In the genomic region with DNA sequence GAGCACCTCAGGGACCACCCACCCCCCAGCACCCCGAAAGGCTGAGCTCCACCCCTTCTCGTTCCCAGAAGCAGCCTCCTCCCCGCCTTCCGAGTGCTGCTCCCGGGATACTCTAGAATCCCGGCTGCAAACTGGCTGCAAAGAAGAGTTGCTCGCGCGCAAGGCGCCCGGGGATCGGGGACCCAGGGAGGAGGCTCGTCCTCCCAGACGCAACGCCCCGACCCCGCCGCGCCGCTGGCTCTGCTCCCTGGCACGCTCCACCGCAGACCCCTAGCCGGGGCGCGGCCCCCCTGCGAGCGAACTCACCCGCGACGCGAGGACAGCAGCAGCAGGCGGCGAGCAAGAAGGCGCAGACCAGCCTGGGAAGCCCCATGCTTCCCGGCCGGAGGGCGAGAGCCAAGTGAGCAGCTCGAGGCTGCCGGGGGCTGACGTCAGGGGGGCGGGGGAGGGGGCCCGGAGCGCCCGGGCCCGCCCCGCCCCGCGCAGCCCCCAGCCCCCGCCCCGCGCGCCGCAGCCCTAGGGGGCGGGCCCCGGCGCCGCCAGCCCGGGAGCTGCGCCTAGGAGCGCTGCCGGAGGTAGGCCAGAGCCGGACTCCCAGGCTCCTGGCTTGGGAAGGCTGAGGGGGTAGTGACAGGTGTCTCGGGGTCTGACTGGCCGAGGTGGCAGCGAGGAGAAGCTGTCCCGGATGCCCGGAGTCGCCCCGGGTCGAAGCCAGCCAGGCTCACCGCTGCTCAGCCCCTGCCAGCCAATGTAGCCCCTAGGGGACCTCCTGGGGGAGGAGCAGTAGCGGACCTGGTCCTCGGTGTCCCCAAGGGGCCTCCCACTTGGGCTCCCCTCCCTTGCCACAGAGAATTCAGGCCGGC, we compare ENCODE assay signal across 1 cellular context.
A peak's percentile ranks its signal among the peaks of the same experiment; 100 is the strongest.
TF ChIP-seq lines count a peak whose summit lies in the region.

A gene with protein sequence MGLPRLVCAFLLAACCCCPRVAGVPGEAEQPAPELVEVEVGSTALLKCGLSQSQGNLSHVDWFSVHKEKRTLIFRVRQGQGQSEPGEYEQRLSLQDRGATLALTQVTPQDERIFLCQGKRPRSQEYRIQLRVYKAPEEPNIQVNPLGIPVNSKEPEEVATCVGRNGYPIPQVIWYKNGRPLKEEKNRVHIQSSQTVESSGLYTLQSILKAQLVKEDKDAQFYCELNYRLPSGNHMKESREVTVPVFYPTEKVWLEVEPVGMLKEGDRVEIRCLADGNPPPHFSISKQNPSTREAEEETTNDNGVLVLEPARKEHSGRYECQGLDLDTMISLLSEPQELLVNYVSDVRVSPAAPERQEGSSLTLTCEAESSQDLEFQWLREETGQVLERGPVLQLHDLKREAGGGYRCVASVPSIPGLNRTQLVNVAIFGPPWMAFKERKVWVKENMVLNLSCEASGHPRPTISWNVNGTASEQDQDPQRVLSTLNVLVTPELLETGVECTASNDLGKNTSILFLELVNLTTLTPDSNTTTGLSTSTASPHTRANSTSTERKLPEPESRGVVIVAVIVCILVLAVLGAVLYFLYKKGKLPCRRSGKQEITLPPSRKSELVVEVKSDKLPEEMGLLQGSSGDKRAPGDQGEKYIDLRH (minus strand): TSS at position 402 of the 863 bp plus-strand sequence. CDS start 29 bp downstream, at position 373.

TF ChIP-seq in HepG2, 621 proteins besides CTCF, POLR2A, EP300 and RAD21 (continued from another document and continues in another):
- TF ChIP-seq ZNF776 (CRISPR knock-in tag; IDR thresholded peaks at IDR 0.05) (0 out of 2 replicates have a peak, but pooled peaks have one; percentile 43), ZSCAN21 (CRISPR knock-in tag; IDR thresholded peaks at IDR 0.05; ENCODE audit: borderline replicate concordance) (peak; percentile 59; the same call in 1 of the 2 replicates), ZNF558 (CRISPR knock-in tag; IDR thresholded peaks at IDR 0.05; ENCODE audit: borderline replicate concordance) (no peak), ZNF530 (CRISPR knock-in tag; IDR thresholded peaks at IDR 0.05; ENCODE audit: low read depth) (no peak), KDM5B (CRISPR knock-in tag; IDR thresholded peaks at IDR 0.05; ENCODE audit: borderline replicate concordance) (peak; percentile 36; the same call in 1 of the 2 replicates), ZNF33B (CRISPR knock-in tag; IDR thresholded peaks at IDR 0.05) (0 out of 2 replicates have a peak, but pooled peaks have one; percentile 56), MED1 (CRISPR knock-in tag; IDR thresholded peaks at IDR 0.05) (no peak), KLF12 (CRISPR knock-in tag; IDR thresholded peaks at IDR 0.05; ENCODE audit: borderline replicate concordance) (0 out of 2 replicates have a peak, but pooled peaks have one; percentile 28), HOXD1 (CRISPR knock-in tag; IDR thresholded peaks at IDR 0.05) (0 out of 2 replicates have a peak, but pooled peaks have one; percentile 31), ZNF788 (CRISPR knock-in tag; IDR thresholded peaks at IDR 0.05; ENCODE audit: borderline replicate concordance) (peak; percentile 57), DNMT1 (CRISPR knock-in tag; IDR thresholded peaks at IDR 0.05) (no peak), AHR (CRISPR knock-in tag; IDR thresholded peaks at IDR 0.05) (0 out of 2 replicates have a peak, but pooled peaks have one; percentile 26), ZNF547 (CRISPR knock-in tag; IDR thresholded peaks at IDR 0.05) (0 out of 2 replicates have a peak, but pooled peaks have one; percentile 41), GTF3A (CRISPR knock-in tag; conservative IDR thresholded peaks at IDR 0.05) (no peak), ZNF101 (CRISPR knock-in tag; IDR thresholded peaks at IDR 0.05; ENCODE audit: borderline replicate concordance, low read depth) (no peak), RARA (CRISPR knock-in tag; IDR thresholded peaks at IDR 0.05) (0 out of 2 replicates have a peak, but pooled peaks have one; percentile 11), ZSCAN31 (CRISPR knock-in tag; IDR thresholded peaks at IDR 0.05; ENCODE audit: low read depth) (0 out of 2 replicates have a peak, but pooled peaks have one; percentile 34), POLR2G (IDR thresholded peaks at IDR 0.05; ENCODE audit: low read depth, low read length) (peak; percentile 46; the same call in 1 of the 2 replicates), ZNF891 (CRISPR knock-in tag; IDR thresholded peaks at IDR 0.05) (peak; percentile 27; the same call in 1 of the 2 replicates), CCDC6 (CRISPR knock-in tag; IDR thresholded peaks at IDR 0.05) (0 out of 2 replicates have a peak, but pooled peaks have one; percentile 40), ATF7-NPFF (CRISPR knock-in tag; IDR thresholded peaks at IDR 0.05; ENCODE audit: low read depth) (peak; percentile 76; the same call in 1 of the 2 replicates), MED8 (CRISPR knock-in tag; IDR thresholded peaks at IDR 0.05; ENCODE audit: insufficient replicate concordance) (peak; percentile 38), MATR3 (CRISPR knock-in tag; IDR thresholded peaks at IDR 0.05) (no peak)
- TF ChIP-seq, protein P1, sequence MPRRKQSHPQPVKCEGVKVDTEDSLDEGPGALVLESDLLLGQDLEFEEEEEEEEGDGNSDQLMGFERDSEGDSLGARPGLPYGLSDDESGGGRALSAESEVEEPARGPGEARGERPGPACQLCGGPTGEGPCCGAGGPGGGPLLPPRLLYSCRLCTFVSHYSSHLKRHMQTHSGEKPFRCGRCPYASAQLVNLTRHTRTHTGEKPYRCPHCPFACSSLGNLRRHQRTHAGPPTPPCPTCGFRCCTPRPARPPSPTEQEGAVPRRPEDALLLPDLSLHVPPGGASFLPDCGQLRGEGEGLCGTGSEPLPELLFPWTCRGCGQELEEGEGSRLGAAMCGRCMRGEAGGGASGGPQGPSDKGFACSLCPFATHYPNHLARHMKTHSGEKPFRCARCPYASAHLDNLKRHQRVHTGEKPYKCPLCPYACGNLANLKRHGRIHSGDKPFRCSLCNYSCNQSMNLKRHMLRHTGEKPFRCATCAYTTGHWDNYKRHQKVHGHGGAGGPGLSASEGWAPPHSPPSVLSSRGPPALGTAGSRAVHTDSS (CRISPR knock-in tag; conservative IDR thresholded peaks at IDR 0.05) = no peak
- TF ChIP-seq, protein P2, sequence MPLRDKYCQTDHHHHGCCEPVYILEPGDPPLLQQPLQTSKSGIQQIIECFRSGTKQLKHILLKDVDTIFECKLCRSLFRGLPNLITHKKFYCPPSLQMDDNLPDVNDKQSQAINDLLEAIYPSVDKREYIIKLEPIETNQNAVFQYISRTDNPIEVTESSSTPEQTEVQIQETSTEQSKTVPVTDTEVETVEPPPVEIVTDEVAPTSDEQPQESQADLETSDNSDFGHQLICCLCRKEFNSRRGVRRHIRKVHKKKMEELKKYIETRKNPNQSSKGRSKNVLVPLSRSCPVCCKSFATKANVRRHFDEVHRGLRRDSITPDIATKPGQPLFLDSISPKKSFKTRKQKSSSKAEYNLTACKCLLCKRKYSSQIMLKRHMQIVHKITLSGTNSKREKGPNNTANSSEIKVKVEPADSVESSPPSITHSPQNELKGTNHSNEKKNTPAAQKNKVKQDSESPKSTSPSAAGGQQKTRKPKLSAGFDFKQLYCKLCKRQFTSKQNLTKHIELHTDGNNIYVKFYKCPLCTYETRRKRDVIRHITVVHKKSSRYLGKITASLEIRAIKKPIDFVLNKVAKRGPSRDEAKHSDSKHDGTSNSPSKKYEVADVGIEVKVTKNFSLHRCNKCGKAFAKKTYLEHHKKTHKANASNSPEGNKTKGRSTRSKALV (CRISPR knock-in tag; IDR thresholded peaks at IDR 0.05) = peak; percentile 74; the same call in 1 of the 2 replicates
- TF ChIP-seq, protein P3, sequence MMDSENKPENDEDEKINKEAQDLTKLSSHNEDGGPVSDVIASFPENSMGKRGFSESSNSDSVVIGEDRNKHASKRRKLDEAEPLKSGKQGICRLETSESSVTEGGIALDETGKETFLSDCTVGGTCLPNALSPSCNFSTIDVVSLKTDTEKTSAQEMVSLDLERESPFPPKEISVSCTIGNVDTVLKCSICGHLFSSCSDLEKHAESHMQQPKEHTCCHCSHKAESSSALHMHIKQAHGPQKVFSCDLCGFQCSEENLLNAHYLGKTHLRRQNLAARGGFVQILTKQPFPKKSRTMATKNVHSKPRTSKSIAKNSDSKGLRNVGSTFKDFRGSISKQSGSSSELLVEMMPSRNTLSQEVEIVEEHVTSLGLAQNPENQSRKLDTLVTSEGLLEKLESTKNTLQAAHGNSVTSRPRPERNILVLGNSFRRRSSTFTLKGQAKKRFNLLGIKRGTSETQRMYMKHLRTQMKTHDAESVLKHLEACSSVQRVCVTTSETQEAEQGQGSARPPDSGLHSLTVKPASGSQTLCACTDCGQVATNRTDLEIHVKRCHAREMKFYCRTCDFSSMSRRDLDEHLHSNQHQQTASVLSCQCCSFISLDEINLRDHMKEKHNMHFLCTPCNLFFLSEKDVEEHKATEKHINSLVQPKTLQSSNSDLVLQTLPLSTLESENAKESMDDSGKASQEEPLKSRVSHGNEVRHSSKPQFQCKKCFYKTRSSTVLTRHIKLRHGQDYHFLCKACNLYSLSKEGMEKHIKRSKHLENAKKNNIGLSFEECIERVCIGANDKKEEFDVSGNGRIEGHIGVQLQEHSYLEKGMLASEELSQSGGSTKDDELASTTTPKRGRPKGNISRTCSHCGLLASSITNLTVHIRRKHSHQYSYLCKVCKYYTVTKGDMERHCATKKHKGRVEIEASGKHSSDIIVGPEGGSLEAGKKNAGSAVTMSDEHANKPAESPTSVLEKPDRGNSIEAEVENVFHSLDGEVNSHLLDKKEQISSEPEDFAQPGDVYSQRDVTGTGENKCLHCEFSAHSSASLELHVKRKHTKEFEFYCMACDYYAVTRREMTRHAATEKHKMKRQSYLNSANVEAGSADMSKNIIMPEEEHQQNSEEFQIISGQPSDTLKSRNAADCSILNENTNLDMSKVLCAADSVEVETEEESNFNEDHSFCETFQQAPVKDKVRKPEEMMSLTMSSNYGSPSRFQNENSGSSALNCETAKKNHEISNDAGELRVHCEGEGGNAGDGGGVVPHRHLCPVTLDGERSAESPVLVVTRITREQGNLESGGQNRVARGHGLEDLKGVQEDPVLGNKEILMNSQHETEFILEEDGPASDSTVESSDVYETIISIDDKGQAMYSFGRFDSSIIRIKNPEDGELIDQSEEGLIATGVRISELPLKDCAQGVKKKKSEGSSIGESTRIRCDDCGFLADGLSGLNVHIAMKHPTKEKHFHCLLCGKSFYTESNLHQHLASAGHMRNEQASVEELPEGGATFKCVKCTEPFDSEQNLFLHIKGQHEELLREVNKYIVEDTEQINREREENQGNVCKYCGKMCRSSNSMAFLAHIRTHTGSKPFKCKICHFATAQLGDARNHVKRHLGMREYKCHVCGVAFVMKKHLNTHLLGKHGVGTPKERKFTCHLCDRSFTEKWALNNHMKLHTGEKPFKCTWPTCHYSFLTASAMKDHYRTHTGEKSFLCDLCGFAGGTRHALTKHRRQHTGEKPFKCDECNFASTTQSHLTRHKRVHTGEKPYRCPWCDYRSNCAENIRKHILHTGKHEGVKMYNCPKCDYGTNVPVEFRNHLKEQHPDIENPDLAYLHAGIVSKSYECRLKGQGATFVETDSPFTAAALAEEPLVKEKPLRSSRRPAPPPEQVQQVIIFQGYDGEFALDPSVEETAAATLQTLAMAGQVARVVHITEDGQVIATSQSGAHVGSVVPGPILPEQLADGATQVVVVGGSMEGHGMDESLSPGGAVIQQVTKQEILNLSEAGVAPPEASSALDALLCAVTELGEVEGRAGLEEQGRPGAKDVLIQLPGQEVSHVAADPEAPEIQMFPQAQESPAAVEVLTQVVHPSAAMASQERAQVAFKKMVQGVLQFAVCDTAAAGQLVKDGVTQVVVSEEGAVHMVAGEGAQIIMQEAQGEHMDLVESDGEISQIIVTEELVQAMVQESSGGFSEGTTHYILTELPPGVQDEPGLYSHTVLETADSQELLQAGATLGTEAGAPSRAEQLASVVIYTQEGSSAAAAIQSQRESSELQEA (CRISPR knock-in tag; IDR thresholded peaks at IDR 0.05; ENCODE audit: not compliant biosample characterization) = peak; percentile 32
- TF ChIP-seq, protein P4, sequence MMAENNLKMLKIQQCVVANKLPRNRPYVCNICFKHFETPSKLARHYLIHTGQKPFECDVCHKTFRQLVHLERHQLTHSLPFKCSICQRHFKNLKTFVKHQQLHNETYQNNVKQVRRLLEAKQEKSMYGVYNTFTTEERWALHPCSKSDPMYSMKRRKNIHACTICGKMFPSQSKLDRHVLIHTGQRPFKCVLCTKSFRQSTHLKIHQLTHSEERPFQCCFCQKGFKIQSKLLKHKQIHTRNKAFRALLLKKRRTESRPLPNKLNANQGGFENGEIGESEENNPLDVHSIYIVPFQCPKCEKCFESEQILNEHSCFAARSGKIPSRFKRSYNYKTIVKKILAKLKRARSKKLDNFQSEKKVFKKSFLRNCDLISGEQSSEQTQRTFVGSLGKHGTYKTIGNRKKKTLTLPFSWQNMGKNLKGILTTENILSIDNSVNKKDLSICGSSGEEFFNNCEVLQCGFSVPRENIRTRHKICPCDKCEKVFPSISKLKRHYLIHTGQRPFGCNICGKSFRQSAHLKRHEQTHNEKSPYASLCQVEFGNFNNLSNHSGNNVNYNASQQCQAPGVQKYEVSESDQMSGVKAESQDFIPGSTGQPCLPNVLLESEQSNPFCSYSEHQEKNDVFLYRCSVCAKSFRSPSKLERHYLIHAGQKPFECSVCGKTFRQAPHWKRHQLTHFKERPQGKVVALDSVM (CRISPR knock-in tag; IDR thresholded peaks at IDR 0.05) = peak; percentile 39; the same call in 1 of the 2 replicates
- TF ChIP-seq, protein P5, sequence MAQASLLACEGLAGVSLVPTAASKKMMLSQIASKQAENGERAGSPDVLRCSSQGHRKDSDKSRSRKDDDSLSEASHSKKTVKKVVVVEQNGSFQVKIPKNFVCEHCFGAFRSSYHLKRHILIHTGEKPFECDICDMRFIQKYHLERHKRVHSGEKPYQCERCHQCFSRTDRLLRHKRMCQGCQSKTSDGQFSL (CRISPR knock-in tag; IDR thresholded peaks at IDR 0.05) = 0 out of 2 replicates have a peak, but pooled peaks have one; percentile 41
- TF ChIP-seq, protein P6, sequence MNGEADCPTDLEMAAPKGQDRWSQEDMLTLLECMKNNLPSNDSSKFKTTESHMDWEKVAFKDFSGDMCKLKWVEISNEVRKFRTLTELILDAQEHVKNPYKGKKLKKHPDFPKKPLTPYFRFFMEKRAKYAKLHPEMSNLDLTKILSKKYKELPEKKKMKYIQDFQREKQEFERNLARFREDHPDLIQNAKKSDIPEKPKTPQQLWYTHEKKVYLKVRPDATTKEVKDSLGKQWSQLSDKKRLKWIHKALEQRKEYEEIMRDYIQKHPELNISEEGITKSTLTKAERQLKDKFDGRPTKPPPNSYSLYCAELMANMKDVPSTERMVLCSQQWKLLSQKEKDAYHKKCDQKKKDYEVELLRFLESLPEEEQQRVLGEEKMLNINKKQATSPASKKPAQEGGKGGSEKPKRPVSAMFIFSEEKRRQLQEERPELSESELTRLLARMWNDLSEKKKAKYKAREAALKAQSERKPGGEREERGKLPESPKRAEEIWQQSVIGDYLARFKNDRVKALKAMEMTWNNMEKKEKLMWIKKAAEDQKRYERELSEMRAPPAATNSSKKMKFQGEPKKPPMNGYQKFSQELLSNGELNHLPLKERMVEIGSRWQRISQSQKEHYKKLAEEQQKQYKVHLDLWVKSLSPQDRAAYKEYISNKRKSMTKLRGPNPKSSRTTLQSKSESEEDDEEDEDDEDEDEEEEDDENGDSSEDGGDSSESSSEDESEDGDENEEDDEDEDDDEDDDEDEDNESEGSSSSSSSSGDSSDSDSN (CRISPR knock-in tag; IDR thresholded peaks at IDR 0.05) = 0 out of 2 replicates have a peak, but pooled peaks have one; percentile 58
- TF ChIP-seq, protein P7, sequence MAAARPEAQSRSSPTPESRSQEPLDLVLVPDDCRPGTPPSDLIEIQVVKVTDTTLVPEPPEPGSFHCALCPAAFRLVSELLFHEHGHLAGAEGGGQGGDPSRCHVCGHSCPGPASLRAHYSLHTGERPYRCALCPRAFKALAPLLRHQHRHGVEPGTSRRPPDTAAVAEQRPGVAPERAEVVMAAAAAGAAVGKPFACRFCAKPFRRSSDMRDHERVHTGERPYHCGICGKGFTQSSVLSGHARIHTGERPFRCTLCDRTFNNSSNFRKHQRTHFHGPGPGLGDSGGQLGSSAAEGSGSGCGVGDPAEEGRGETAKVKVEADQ (CRISPR knock-in tag; IDR thresholded peaks at IDR 0.05; ENCODE audit: borderline replicate concordance) = 0 out of 2 replicates have a peak, but pooled peaks have one; percentile 61
